In genomic region chr6:142855877-142856606, GRCh38 we compare ENCODE assay signal across 11 cellular contexts.
A peak's percentile ranks its signal among the peaks of the same experiment; 100 is the strongest.
DNase-seq lines count a peak whose midpoint lies in the region; ATAC-seq and TF ChIP-seq lines count a peak whose summit lies in the region.
"Had no signal": no experiment of that assay in that cellular context is flagged by ENCODE, and none has a peak within 500 bp of the region (broad histone marks: within the 10 kb centered on the region; RNA-seq: fewer than 3 reads in every experiment).

No MANE protein-coding gene starts in this region.

- POLR2A ChIA-PET in CD4-positive, alpha-beta memory T cell (lab: Charles Lee; ENCODE audit: partially characterized antibody) = interaction anchor here (0.6 to 11.2 kb wide), 17 partner anchors 9 to 595 kb away, joined by 3 to 409 read pairs (median 12); partner anchors contain the start of genes ADAT2, HIVEP2 and PEX3

- peaks cover 76 to 95% (median 90%) of the 10 kb centered on the region in 4 donors for H3K4me1 Mint-ChIP-seq in CD4-positive, alpha-beta memory T cell

- DNase-seq in CD4-positive, alpha-beta memory T cell = peak in 4 of 5 donors; percentile 47 to 66 (median 56)
- DNase-seq in activated naive CD4-positive, alpha-beta T cell treated with anti-CD3 and anti-CD28 coated beads, Interleukin-2, amount 50 U/mL, for 72 hours (ENCODE audit: low spot score in 2 of 2) = no peak
- DNase-seq in NCI-H524 treated with DMSO at 0.1 percent for 48 hours (lab: John Stamatoyannopoulos, UW) (no peak), left ventricle myocardium inferior (no peak), SIG-M5 (lab: John Stamatoyannopoulos, UW) (no peak), Kasumi-1 (lab: John Stamatoyannopoulos, UW) (no peak)
- DNase-seq: activated gamma-delta T cell, DMS 273 treated with DMSO at 0.1 percent for 48 hours, OCI-M1 had no signal

- no peaks in the 10 kb centered on the region for H3K27me3 ChIP-seq in CD4-positive, alpha-beta memory T cell (ENCODE audit: insufficient read depth, low read length)
- H3K27me3 ChIP-seq in left ventricle myocardium inferior (ENCODE audit: low read depth) = no peaks in the 10 kb centered on the region

- H3K4me3 Mint-ChIP-seq in CD4-positive, alpha-beta memory T cell = peak overlapping the region; percentile 81 to 94 (median 86)

- peak overlapping the region; percentile 81 for H3K27ac ChIP-seq in CD4-positive, alpha-beta memory T cell (ENCODE audit: low read depth, low read length)
- H3K27ac ChIP-seq in left ventricle myocardium inferior (replicated peaks) = no peak overlapping the region

- H3K9me3 Mint-ChIP-seq in CD4-positive, alpha-beta memory T cell = no peaks in the 10 kb centered on the region
- peaks cover 0 to 3% of the 10 kb centered on the region in 2 donors for H3K9me3 Mint-ChIP-seq in activated naive CD4-positive, alpha-beta T cell treated with anti-CD3 and anti-CD28 coated beads, Interleukin-2, amount 50 U/mL, for 72 hours

- ATAC-seq in GM19351 (IDR thresholded peaks at IDR 0.05; ENCODE audit: unreplicated experiment) (peak; percentile 26), HG03175 (IDR thresholded peaks at IDR 0.05; ENCODE audit: unreplicated experiment) (peak; percentile 25)
- peak; percentile 34 to 63 for ATAC-seq in activated naive CD4-positive, alpha-beta T cell treated with anti-CD3 and anti-CD28 coated beads, Interleukin-2, amount 50 U/mL, for 72 hours

- H3K36me3 ChIP-seq in CD4-positive, alpha-beta memory T cell (ENCODE audit: insufficient read depth, low read length) = no peaks in the 10 kb centered on the region
- H3K36me3 ChIP-seq in left ventricle myocardium inferior = no peaks in the 10 kb centered on the region

- H3K4me1 ChIP-seq in CD4-positive, alpha-beta memory T cell (ENCODE audit: insufficient read depth, low read length) = peaks cover 97% of the 10 kb centered on the region
- H3K4me1 ChIP-seq in left ventricle myocardium inferior = peaks cover 41% of the 10 kb centered on the region

- CTCF ChIA-PET in CD4-positive, alpha-beta memory T cell (lab: Charles Lee; ENCODE audit: partially characterized antibody) = interaction anchor here (1.3 to 2.6 kb wide), 9 partner anchors 8 to 107 kb away, joined by 3 to 11 read pairs (median 4); no protein-coding TSS in a partner anchor

- peak overlapping the region; percentile 91 to 98 (median 95) for H3K27ac Mint-ChIP-seq in CD4-positive, alpha-beta memory T cell
- H3K27ac Mint-ChIP-seq in activated naive CD4-positive, alpha-beta T cell treated with anti-CD3 and anti-CD28 coated beads, Interleukin-2, amount 50 U/mL, for 72 hours = peak overlapping the region; percentile 84 to 98

- TF ChIP-seq CTCF in left ventricle myocardium inferior (IDR thresholded peaks at IDR 0.05; ENCODE audit: borderline replicate concordance) = no peak

- intact Hi-C loops in CD4-positive, alpha-beta memory T cell (cut with micrococcal nuclease) = loop anchor here (2.0 to 5.0 kb wide), 4 partner anchors 34 to 71 kb away; no protein-coding TSS in a partner anchor
- intact Hi-C loops in left ventricle myocardium inferior (cut with micrococcal nuclease) = no loop called here

- peak overlapping the region; percentile 32 to 51 for H3K4me3 ChIP-seq in CD4-positive, alpha-beta memory T cell (ENCODE audit: low read length in 2 of 2)
- H3K4me3 ChIP-seq in left ventricle myocardium inferior = no peak overlapping the region

- H3K9me3 ChIP-seq in CD4-positive, alpha-beta memory T cell (ENCODE audit: control insufficient read depth in 1 of 2, low read length in 2 of 2) = no peaks in the 10 kb centered on the region
- H3K9me3 ChIP-seq in left ventricle myocardium inferior (replicated peaks) = no peaks in the 10 kb centered on the region

- H3K36me3 Mint-ChIP-seq in CD4-positive, alpha-beta memory T cell = peaks cover 0 to 11% of the 10 kb centered on the region in 2 donors
- peaks cover 6 to 41% of the 10 kb centered on the region in 2 donors for H3K36me3 Mint-ChIP-seq in activated naive CD4-positive, alpha-beta T cell treated with anti-CD3 and anti-CD28 coated beads, Interleukin-2, amount 50 U/mL, for 72 hours

- no peaks in the 10 kb centered on the region for H3K27me3 Mint-ChIP-seq in CD4-positive, alpha-beta memory T cell

Comparison
In these comparisons a context has a peak if more than half of its experiments do, and no peak if none do; other contexts are left out.
1. DNase-seq: peak in CD4-positive, alpha-beta memory T cell (4 of 5); none in activated naive CD4-positive, alpha-beta T cell treated with anti-CD3 and anti-CD28 coated beads, Interleukin-2, amount 50 U/mL, for 72 hours (0 of 2), NCI-H524 treated with DMSO at 0.1 percent for 48 hours (single experiment), left ventricle myocardium inferior (single experiment), SIG-M5 (single experiment) and Kasumi-1 (0 of 2).
2. Peak in every context shown above with its lines, with median percentiles within 50 percentile points of each other: ATAC-seq.